In the genomic region with DNA sequence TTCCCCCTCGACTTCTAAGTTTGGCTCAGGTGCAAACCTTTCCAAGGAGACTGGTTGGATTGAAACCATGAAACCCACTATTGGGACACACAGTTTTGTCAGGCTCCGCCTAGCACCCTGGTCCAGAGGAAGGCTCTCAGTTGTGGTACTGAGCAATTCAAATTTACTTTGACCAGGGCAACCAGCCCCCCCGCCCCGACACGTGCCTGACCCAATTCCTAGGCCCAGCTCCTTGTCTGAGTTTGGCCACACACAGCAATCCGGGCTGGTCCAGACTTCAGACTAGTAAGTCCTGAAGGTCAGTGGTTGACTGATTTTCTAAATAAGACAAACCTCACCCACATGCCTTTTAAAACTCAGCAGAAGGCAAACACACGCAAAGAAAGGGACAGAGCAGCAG, we compare ENCODE assay signal across 30 cellular contexts.
"Had no signal": no experiment of that assay in that cellular context is flagged by ENCODE, and none has a peak within 500 bp of the region (broad histone marks: within the 10 kb centered on the region; RNA-seq: fewer than 3 reads in every experiment).

No MANE protein-coding gene starts in this region.

- H3K9me3 ChIP-seq: adrenal gland, breast epithelium, esophagus muscularis mucosa, gastrocnemius medialis had no signal

- H3K4me3 ChIP-seq: adrenal gland, breast epithelium, cardiac muscle cell, coronary artery, dorsolateral prefrontal cortex, esophagus muscularis mucosa, gastrocnemius medialis had no signal

- H3K27ac ChIP-seq: adrenal gland, cardiac muscle cell, dorsolateral prefrontal cortex, esophagus muscularis mucosa, foreskin keratinocyte, gastrocnemius medialis had no signal

- ATAC-seq: activated CD4-positive, alpha-beta T cell treated with anti-CD3 and anti-CD28 coated beads for 36 hours; activated CD8-positive, alpha-beta memory T cell treated with anti-CD3 and anti-CD28 coated beads, Interleukin-2, amount 10 ng/mL, durations not matched to agents 7 days and 5 days; activated CD8-positive, alpha-beta T cell treated with anti-CD3 and anti-CD28 coated beads, Interleukin-2, amount 10 ng/mL, durations not matched to agents 7 days and 5 days; T-helper 17 cell had no signal

- H3K27me3 ChIP-seq: adrenal gland, breast epithelium, cardiac muscle cell, dorsolateral prefrontal cortex, esophagus muscularis mucosa, foreskin keratinocyte, gastrocnemius medialis had no signal

- H3K36me3 ChIP-seq: adrenal gland, breast epithelium, cardiac muscle cell, esophagus muscularis mucosa, gastrocnemius medialis had no signal

- DNase-seq: activated CD4-positive, alpha-beta memory T cell treated with anti-CD3 and anti-CD28 coated beads for 36 hours; activated CD4-positive, alpha-beta T cell treated with anti-CD3 and anti-CD28 coated beads for 36 hours; activated CD4-positive, alpha-beta T cell treated with anti-CD3 and anti-CD28 coated beads, Interleukin-2, amount 10 ng/mL, durations not matched to agents 24 days and 14 days; activated CD4-positive, CD25-positive, alpha-beta regulatory T cell; activated CD4-positive, CD25-positive, alpha-beta regulatory T cell treated with anti-CD3 and anti-CD28 coated beads, Interleukin-2, amount 50 U/mL, for 72 hours; activated CD8-positive, alpha-beta memory T cell treated with anti-CD3 and anti-CD28 coated beads, Interleukin-2, amount 10 ng/mL, durations not matched to agents 7 days and 5 days; activated CD8-positive, alpha-beta memory T cell treated with anti-CD3 and anti-CD28 coated beads, Interleukin-2, amount 50 U/mL, for 4 hours; activated CD8-positive, alpha-beta T cell treated with anti-CD3 and anti-CD28 coated beads, Interleukin-2, amount 10 ng/mL, durations not matched to agents 7 days and 5 days; activated effector memory CD4-positive, alpha-beta T cell treated with anti-CD3 and anti-CD28 coated beads, Interleukin-2, amount 50 U/mL, for 16 hours; activated naive CD4-positive, alpha-beta T cell treated with anti-CD3 and anti-CD28 coated beads for 36 hours; activated naive CD8-positive, alpha-beta T cell treated with anti-CD3 and anti-CD28 coated beads for 36 hours; activated naive CD8-positive, alpha-beta T cell treated with anti-CD3 and anti-CD28 coated beads, Interleukin-2, amount 50 U/mL, for 24 hours; activated T-cell treated with anti-CD3 and anti-CD28 coated beads, Interleukin-2, amount 50 U/mL, for 1 hour; activated T-cell treated with anti-CD3 and anti-CD28 coated beads, Interleukin-2, amount 50 U/mL, for 48 hours; adrenal gland; central memory CD4-positive, alpha-beta T cell; cerebellar nuclear complex; effector memory CD4-positive, alpha-beta T cell; endodermal cell; foreskin keratinocyte; gastrocnemius medialis; glutamatergic neuron; SW 1271; T-helper 1 cell; T-helper 17 cell had no signal

- H3K4me1 ChIP-seq: adrenal gland, breast epithelium, foreskin keratinocyte, gastrocnemius medialis had no signal
